ENCODE assay signal across 8 cellular contexts in the genomic region with DNA sequence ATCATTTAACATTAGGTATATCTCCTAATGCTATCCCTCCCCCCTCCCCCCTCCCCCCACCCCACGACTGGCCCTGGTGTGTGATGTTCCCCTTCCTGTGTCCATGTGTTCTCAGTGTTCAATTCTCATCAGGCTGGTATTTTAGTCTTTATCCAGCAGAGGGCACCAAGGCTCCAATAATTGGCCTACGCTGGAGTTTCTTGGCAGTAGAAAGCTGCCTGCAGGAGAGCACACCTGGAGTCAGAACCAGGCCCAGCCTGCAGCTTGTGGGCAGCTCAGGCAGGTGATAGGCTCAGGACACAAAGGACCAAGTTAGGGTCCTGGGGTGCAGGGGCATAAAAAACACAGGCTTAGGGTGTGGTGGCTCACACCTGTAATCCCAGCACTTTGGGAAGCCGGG. TPM values are rescaled to one million over a fixed set of nuclear protein-coding genes. Genes with fewer than 3 reads are reported as not detected.
DNase-seq lines count a peak whose midpoint lies in the region; FAIRE-seq and TF ChIP-seq lines count a peak whose summit lies in the region.
"Not testable (repeated sequence)": the region's sequence is repeated elsewhere in the genome, so short reads cannot be mapped to it uniquely, and the experiment has no call there.

No MANE protein-coding gene starts in this region.

- H3K27ac Mint-ChIP-seq in endodermal cell, result peak overlapping the region; percentile 86

- not testable (repeated sequence) for H3K27me3 ChIP-seq in endodermal cell (ENCODE audit: control insufficient read depth, insufficient read depth, low read length, poor library complexity, severe bottlenecking)
- H3K27me3 ChIP-seq in kidney epithelial cell (ENCODE audit: control insufficient read depth, insufficient read depth, low read length), result peaks cover 14% of the 10 kb centered on the region

- H3K27me3 Mint-ChIP-seq in endodermal cell (ENCODE audit: insufficient read depth), result not testable (repeated sequence)

- H3K9ac ChIP-seq in endodermal cell (ENCODE audit: extremely low read depth, low read length, poor library complexity, severe bottlenecking), result not testable (repeated sequence)

- peaks cover 33% of the 10 kb centered on the region for H3K4me1 ChIP-seq in endodermal cell (ENCODE audit: control insufficient read depth, insufficient read depth, low read length)

- not testable (repeated sequence) for H3K9me3 Mint-ChIP-seq in endodermal cell

- not testable (repeated sequence) for H3K36me3 ChIP-seq in endodermal cell (ENCODE audit: control insufficient read depth, insufficient read depth, low read length); kidney epithelial cell (ENCODE audit: control insufficient read depth, insufficient read depth, low read length)

- DNase-seq in AG10803 (ENCODE audit: low read depth) (peak; percentile 52), GM19239 (ENCODE audit: insufficient read length, low spot score) (peak; percentile 70), NCI-H1417 treated with DMSO at 0.1 percent for 48 hours (lab: John Stamatoyannopoulos, UW) (peak; percentile 23), RPMI8226 (peak; percentile 89), activated T-cell treated with anti-CD3 and anti-CD28 coated beads for 4 hours (peak; percentile 27), endodermal cell (peak; percentile 91), kidney epithelial cell (ENCODE audit: low read depth) (peak; percentile 21), smooth muscle cell of the brain vasculature (ENCODE audit: low read depth, low spot score) (peak; percentile 46)

- TF ChIP-seq CTCF in AG10803 (conservative IDR thresholded peaks at IDR 0.05; ENCODE audit: low read length) (peak; percentile 64), endodermal cell (conservative IDR thresholded peaks at IDR 0.05) (peak; percentile 62), kidney epithelial cell (IDR thresholded peaks at IDR 0.05; ENCODE audit: insufficient read depth, low read length, poor library complexity, severe bottlenecking) (peak; percentile 51)

- not testable (repeated sequence) for H3K9me3 ChIP-seq in endodermal cell (ENCODE audit: control insufficient read depth, low read length)

- H3K27ac ChIP-seq in endodermal cell (ENCODE audit: low read depth, low read length), result not testable (repeated sequence)

- WGBS in endodermal cell (ENCODE audit: insufficient coverage in 1 of 2, insufficient read length in 1 of 2), 2 experiments, result 33 to 50% methylated on average over 2 to 3 of the region's 3 CpGs

- H3K4me1 Mint-ChIP-seq in endodermal cell, result peaks cover 48% of the 10 kb centered on the region

- H3K4me3 ChIP-seq in AG10803 (ENCODE audit: low read length); endodermal cell (ENCODE audit: low read length); kidney epithelial cell (ENCODE audit: low read depth, low read length): not testable (repeated sequence)

- not testable (repeated sequence) for FAIRE-seq in GM19239 (lab: Jason Lieb, UNC)

- not testable (repeated sequence) for H3K4me3 Mint-ChIP-seq in endodermal cell

- not testable (repeated sequence) for H3K36me3 Mint-ChIP-seq in endodermal cell (ENCODE audit: low read depth)

RNA-seq across cellular contexts. Expression of a gene that starts 49.2 kb away (rescaled TPM):
- total RNA-seq in endodermal cell (100 to 1,000 TPM; 105 to 130 TPM), kidney epithelial cell (59.5 and 67.6 TPM in 2 replicates)
- 39.1 TPM for polyA plus RNA-seq in endodermal cell (2013, experiment 1 of 2)
- 45.5 TPM for polyA plus RNA-seq in endodermal cell (2013, experiment 2 of 2)

Comparison
In these comparisons a context has a peak if more than half of its experiments do, and no peak if none do; other contexts are left out.
1. DNase-seq: peak in every context shown above with its lines; median percentile 91 in endodermal cell; 89 in RPMI8226; 70 in GM19239; 52 in AG10803; 46 in smooth muscle cell of the brain vasculature; 27 in activated T-cell treated with anti-CD3 and anti-CD28 coated beads for 4 hours; 23 in NCI-H1417 treated with DMSO at 0.1 percent for 48 hours; 21 in kidney epithelial cell.